1 cellular context compared by ENCODE assay signal in the genomic region with DNA sequence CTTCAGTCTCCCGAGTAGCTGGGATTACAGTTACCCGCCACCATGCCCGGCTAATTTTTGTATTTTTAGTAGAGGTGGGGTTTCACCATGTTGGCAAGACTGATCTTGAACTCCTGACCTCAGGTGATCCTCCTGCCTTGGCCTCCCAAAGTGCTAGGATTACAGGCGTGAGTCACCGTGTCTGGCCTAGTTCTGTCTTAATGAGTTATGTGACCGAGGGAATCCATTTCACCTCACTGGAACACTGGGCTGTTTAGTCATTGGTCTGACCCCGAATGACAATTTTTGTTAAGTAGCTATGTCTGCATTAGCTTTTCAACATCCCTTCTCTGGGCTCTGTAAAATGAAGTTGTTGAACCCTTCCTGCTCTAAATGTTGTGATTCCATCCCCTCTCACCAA. TPM values are rescaled to one million over a fixed set of nuclear protein-coding genes. Genes with fewer than 3 reads are reported as not detected.
"Had no signal": no experiment of that assay in that cellular context is flagged by ENCODE, and none has a peak within 500 bp of the region (broad histone marks: within the 10 kb centered on the region; RNA-seq: fewer than 3 reads in every experiment).

No MANE protein-coding gene starts in this region.

RNA-seq across cellular contexts. Expression of gene NEK2, which starts 6.8 kb away (rescaled TPM):
- total RNA-seq: body of pancreas had no signal
